In genomic region chr17:76014100-76014924, GRCh38 we compare ENCODE assay signal across 8 cellular contexts. TPM values are rescaled to one million over a fixed set of nuclear protein-coding genes. Genes with fewer than 3 reads are reported as not detected.
DNase-seq lines count a peak whose midpoint lies in the region; ATAC-seq and TF ChIP-seq lines count a peak whose summit lies in the region.

No MANE protein-coding gene starts in this region.

- no peaks in the 10 kb centered on the region for H3K27me3 ChIP-seq in PC-9 (ENCODE audit: insufficient read depth, low read depth)
- H3K27me3 ChIP-seq in fibroblast of lung (ENCODE audit: control insufficient read depth, insufficient read depth, low read length): peaks cover 4% of the 10 kb centered on the region
- no peaks in the 10 kb centered on the region for H3K27me3 ChIP-seq in neural progenitor cell
- peaks cover 0 to 5% (median 0%) of the 10 kb centered on the region in 3 donors for H3K27me3 ChIP-seq in stomach

- peak; percentile 94 for TF ChIP-seq CTCF in PC-9 (conservative IDR thresholded peaks at IDR 0.05)
- TF ChIP-seq CTCF in fibroblast of lung (conservative IDR thresholded peaks at IDR 0.05 in 1 of 2, IDR thresholded peaks at IDR 0.05 in 1 of 2; ENCODE audit: low read depth in 1 of 2, low read length in 2 of 2): peak; percentile 86 to 87
- peak; percentile 92 for TF ChIP-seq CTCF in neural progenitor cell (IDR thresholded peaks at IDR 0.05)
- TF ChIP-seq CTCF in stomach (IDR thresholded peaks at IDR 0.05): peak in 6 of 7 experiments; percentile 2 to 97 (median 94)

- H3K9ac ChIP-seq in fibroblast of lung (ENCODE audit: insufficient read depth, low read length) (no peak overlapping the region), neural progenitor cell (no peak overlapping the region)

- CTCF ChIA-PET in PC-9 (lab: Charles Lee): interaction anchor here (0.5 to 1.7 kb wide), 11 partner anchors 20 to 877 kb away, joined by 3 to 16 read pairs (median 4); no protein-coding TSS in a partner anchor

- no peaks in the 10 kb centered on the region for H3K9me3 Mint-ChIP-seq in neural progenitor cell

- H3K4me1 ChIP-seq in PC-9 (replicated peaks; ENCODE audit: insufficient read depth) (no peaks in the 10 kb centered on the region), fibroblast of lung (ENCODE audit: control insufficient read depth, extremely low read depth, insufficient read depth, low read length) (no peaks in the 10 kb centered on the region), neural progenitor cell (no peaks in the 10 kb centered on the region), stomach (peaks cover 0 to 16% (median 11%) of the 10 kb centered on the region in 4 donors)

- 16 to 64% (median 25%) methylated on average over 5 to 19 of the region's 19 CpGs for WGBS in stomach, 5 donors

- no peak overlapping the region for H3K4me2 ChIP-seq in PC-9
- no peak overlapping the region for H3K4me2 ChIP-seq in fibroblast of lung (ENCODE audit: extremely low read depth, insufficient read depth, low read length)
- H3K4me2 ChIP-seq in neural progenitor cell: no peak overlapping the region

- ATAC-seq in HG03571 (IDR thresholded peaks at IDR 0.05; ENCODE audit: unreplicated experiment): no peak

- peaks cover 12% of the 10 kb centered on the region for H3K27me3 Mint-ChIP-seq in neural progenitor cell (ENCODE audit: insufficient read depth, low read depth)

- no peaks in the 10 kb centered on the region for H3K36me3 Mint-ChIP-seq in neural progenitor cell

- H3K9me2 ChIP-seq in PC-9 (ENCODE audit: insufficient read depth): no peaks in the 10 kb centered on the region

- no peak overlapping the region for H3K27ac Mint-ChIP-seq in neural progenitor cell

- H4K20me1 ChIP-seq in PC-9 (ENCODE audit: insufficient read depth): no peaks in the 10 kb centered on the region
- H4K20me1 ChIP-seq in fibroblast of lung (ENCODE audit: control insufficient read depth, extremely low read depth, insufficient read depth, low read length): no peaks in the 10 kb centered on the region
- no peaks in the 10 kb centered on the region for H4K20me1 ChIP-seq in neural progenitor cell (ENCODE audit: low read depth)

- POLR2A ChIA-PET in PC-9 (lab: Charles Lee; ENCODE audit: unreplicated experiment): interaction anchor here (0.6 to 0.7 kb wide), 4 partner anchors 13 to 164 kb away, joined by 3 to 13 read pairs (median 4); partner anchors contain the start of gene EVPL

- H3K36me3 ChIP-seq in PC-9 (ENCODE audit: low read depth) (no peaks in the 10 kb centered on the region), fibroblast of lung (ENCODE audit: control insufficient read depth, insufficient read depth, low read length) (no peaks in the 10 kb centered on the region), neural progenitor cell (no peaks in the 10 kb centered on the region), stomach (peaks cover 0 to 16% (median 12%) of the 10 kb centered on the region in 4 donors)

- no peak for TF ChIP-seq EP300 in stomach (IDR thresholded peaks at IDR 0.05)

- H3K4me1 Mint-ChIP-seq in neural progenitor cell: peaks cover 16% of the 10 kb centered on the region

- no peaks in the 10 kb centered on the region for H3F3A ChIP-seq in PC-9 (ENCODE audit: insufficient read depth, low read depth)
- no peaks in the 10 kb centered on the region for H3F3A ChIP-seq in neural progenitor cell (ENCODE audit: low read depth)

- no peak for TF ChIP-seq POLR2A in stomach (IDR thresholded peaks at IDR 0.05)

- H3K4me3 Mint-ChIP-seq in neural progenitor cell: no peak overlapping the region

- intact Hi-C loops in PC-9 (cut with micrococcal nuclease; ENCODE audit: unreplicated experiment): loop anchor here (1.0 to 5.0 kb wide), 3 partner anchors 40 to 283 kb away; no protein-coding TSS in a partner anchor
- intact Hi-C loops in stomach (cut with DNase I; ENCODE audit: low total_unique reads): no loop called here

- DNase-seq in GDM1 (lab: John Stamatoyannopoulos, UW) (peak; percentile 60), KG1 (lab: John Stamatoyannopoulos, UW) (peak; percentile 15), PC-9 (peak in 1 of 2 experiments; percentile 69), fibroblast of lung (ENCODE audit: low read depth in 2 of 2) (peak; percentile 52 to 64), neural progenitor cell (ENCODE audit: low spot score) (peak; percentile 93), stomach (peak; percentile 86)
- DNase-seq in activated T-cell treated with anti-CD3 and anti-CD28 coated beads, Interleukin-2, amount 50 U/mL, for 1 hour: peak; percentile 78

- no peak overlapping the region for H3K27ac ChIP-seq in PC-9
- no peak overlapping the region for H3K27ac ChIP-seq in fibroblast of lung (ENCODE audit: insufficient read depth, low read length)
- H3K27ac ChIP-seq in neural progenitor cell: no peak overlapping the region
- peak overlapping the region in 2 of 5 donors; percentile 5 to 19 for H3K27ac ChIP-seq in stomach

- H3K4me3 ChIP-seq in PC-9 (no peak overlapping the region), fibroblast of lung (replicated peaks in 1 of 4; ENCODE audit: control extremely low read depth in 1 of 4, insufficient read depth in 1 of 4, low read depth in 3 of 4, low read length in 4 of 4) (no peak overlapping the region), neural progenitor cell (no peak overlapping the region), stomach (no peak overlapping the region)

- H3K79me2 ChIP-seq in PC-9 (ENCODE audit: low read depth) (no peaks in the 10 kb centered on the region), fibroblast of lung (ENCODE audit: control insufficient read depth, insufficient read depth, low read length) (no peaks in the 10 kb centered on the region), neural progenitor cell (ENCODE audit: low read depth) (no peaks in the 10 kb centered on the region)

- no TSS peak for BruUV-seq in PC-9 (replicated peaks; lab: Mats Ljungman, UMichigan)

- H3K9me3 ChIP-seq in PC-9 (ENCODE audit: insufficient read depth, low read depth) (no peaks in the 10 kb centered on the region), fibroblast of lung (ENCODE audit: control insufficient read depth, insufficient read depth, low read depth, low read length) (no peaks in the 10 kb centered on the region), neural progenitor cell (ENCODE audit: low read depth) (no peaks in the 10 kb centered on the region), stomach (no peaks in the 10 kb centered on the region)

- H2AFZ ChIP-seq in PC-9 (no peak overlapping the region), fibroblast of lung (ENCODE audit: low read length) (no peak overlapping the region), neural progenitor cell (replicated peaks) (peak overlapping the region; percentile 77)

RNA-seq across cellular contexts. Expression of gene EVPL, which starts 12.8 kb away (rescaled TPM):
- total RNA-seq in PC-9 (2021) (60.8 and 77.8 TPM in 2 replicates), fibroblast of lung (not detected in 2 replicates), neural progenitor cell (ENCODE audit: low replicate concordance) (not detected in 2 replicates), stomach (10 to 100 TPM in 2 of 5 donors, 1 to 10 TPM in 3; 1.2 to 89.8 (median 9.7) TPM)
- polyA plus RNA-seq in fibroblast of lung (not detected in 2 replicates), stomach (100 to 1,000 TPM in 1 of 3 donors, 1 to 10 TPM in 2; 1.8 to 105 (median 8.2) TPM)
- not detected in 2 replicates for polyA plus RNA-seq in fibroblast of lung (2012)
- polyA minus RNA-seq in fibroblast of lung (ENCODE audit: low replicate concordance): not detected in 2 replicates

RNA-seq across cellular contexts. Expression of gene CDK3, which starts 13.7 kb away (rescaled TPM):
- total RNA-seq in PC-9 (2021) (10.3 and 12.3 TPM in 2 replicates), fibroblast of lung (1.3 TPM in 2 replicates), neural progenitor cell (ENCODE audit: low replicate concordance) (3.0 and 6.8 TPM in 2 replicates), stomach (10 to 100 TPM in 1 of 5 donors, 1 to 10 TPM in 3, not detected in 1; 3.1 to 20.4 (median 7.3) TPM)
- polyA plus RNA-seq in fibroblast of lung (1.7 and 2.3 TPM in 2 replicates), stomach (10 to 100 TPM in 1 of 3 donors, 1 to 10 TPM in 2; 7.3 to 17.2 (median 8.2) TPM)
- 1.6 and 1.7 TPM in 2 replicates for polyA plus RNA-seq in fibroblast of lung (2012)
- 4.8 TPM in 1 of 2 replicates, not detected in the other for polyA minus RNA-seq in fibroblast of lung (ENCODE audit: low replicate concordance)

RNA-seq across cellular contexts. Expression of gene TEN1, which starts 35.3 kb away (rescaled TPM):
- total RNA-seq in PC-9 (2021) (19.6 and 22.7 TPM in 2 replicates), fibroblast of lung (9.4 and 12.6 TPM in 2 replicates), neural progenitor cell (ENCODE audit: low replicate concordance) (5.9 and 9.4 TPM in 2 replicates), stomach (100 to 1,000 TPM in 1 of 5 donors, 10 to 100 TPM in 3, not detected in 1; 14.2 to 121 (median 19.3) TPM)
- polyA plus RNA-seq in fibroblast of lung (10.3 and 11.4 TPM in 2 replicates), stomach (10 to 100 TPM; 37.1 to 66.6 (median 52.4) TPM)
- polyA plus RNA-seq in fibroblast of lung (2012): 15.3 and 18.4 TPM in 2 replicates
- 13.6 and 18.5 TPM in 2 replicates for polyA minus RNA-seq in fibroblast of lung (ENCODE audit: low replicate concordance)

RNA-seq across cellular contexts. Expression of gene ACOX1, which starts 35.3 kb away (rescaled TPM):
- total RNA-seq in PC-9 (2021) (35.5 and 37.1 TPM in 2 replicates), fibroblast of lung (44.4 and 70.5 TPM in 2 replicates), neural progenitor cell (ENCODE audit: low replicate concordance) (9.7 and 12.2 TPM in 2 replicates), stomach (100 to 1,000 TPM in 1 of 5 donors, 10 to 100 TPM in 4; 28.1 to 133 (median 71.8) TPM)
- polyA plus RNA-seq in fibroblast of lung (30.0 and 31.3 TPM in 2 replicates), stomach (10 to 100 TPM; 11.9 to 26.5 (median 20.6) TPM)
- 20.0 and 22.7 TPM in 2 replicates for polyA plus RNA-seq in fibroblast of lung (2012)
- polyA minus RNA-seq in fibroblast of lung (ENCODE audit: low replicate concordance): 58.5 and 59.6 TPM in 2 replicates

RNA-seq across cellular contexts. Expression of gene SRP68, which starts 58.0 kb away (rescaled TPM):
- total RNA-seq in PC-9 (2021) (69.7 and 91.7 TPM in 2 replicates), fibroblast of lung (23.6 and 34.0 TPM in 2 replicates), neural progenitor cell (ENCODE audit: low replicate concordance) (31.7 and 32.8 TPM in 2 replicates), stomach (10 to 100 TPM; 24.6 to 49.8 (median 47.8) TPM)
- polyA plus RNA-seq in fibroblast of lung (68.6 and 81.5 TPM in 2 replicates), stomach (10 to 100 TPM; 36.9 to 46.4 (median 39.3) TPM)
- polyA plus RNA-seq in fibroblast of lung (2012): 65.3 and 82.5 TPM in 2 replicates
- polyA minus RNA-seq in fibroblast of lung (ENCODE audit: low replicate concordance): 52.1 and 88.8 TPM in 2 replicates
